ENCODE assay signal across 38 cellular contexts in the genomic region with DNA sequence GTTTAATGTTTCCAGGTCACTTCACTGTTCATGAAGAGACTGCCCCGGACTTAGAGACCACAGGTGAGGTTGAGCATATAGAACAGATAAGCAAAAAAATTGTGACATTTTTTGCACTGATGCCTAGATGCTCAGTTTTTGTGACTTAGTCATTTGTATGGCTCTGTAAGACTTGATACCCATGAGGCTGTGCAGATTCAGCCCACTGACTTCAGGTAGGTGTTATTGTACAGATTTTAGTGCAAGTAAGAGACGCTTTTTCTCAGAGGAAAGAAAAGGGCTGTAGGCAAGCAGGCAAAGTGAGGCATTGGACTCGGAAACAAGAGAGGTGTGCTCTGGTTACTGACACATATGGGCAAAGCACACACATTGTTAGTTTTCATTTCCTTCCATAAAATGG.
"Had no signal": no experiment of that assay in that cellular context is flagged by ENCODE, and none has a peak within 500 bp of the region (broad histone marks: within the 10 kb centered on the region; RNA-seq: fewer than 3 reads in every experiment).

No MANE protein-coding gene starts in this region.

- H3K27ac ChIP-seq: adrenal gland, ascending aorta, body of pancreas, brain microvascular endothelial cell, cardiac muscle cell had no signal

- H3K4me3 Mint-ChIP-seq: activated naive CD4-positive, alpha-beta T cell treated with anti-CD3 and anti-CD28 coated beads for 36 hours; activated naive CD4-positive, alpha-beta T cell treated with anti-CD3 and anti-CD28 coated beads, Interleukin-2, amount 10 ng/mL, durations not matched to agents 7 days and 5 days; activated naive CD4-positive, alpha-beta T cell treated with anti-CD3 and anti-CD28 coated beads, Interleukin-2, amount 50 U/mL, for 24 hours; activated naive CD8-positive, alpha-beta T cell; activated naive CD8-positive, alpha-beta T cell treated with anti-CD3 and anti-CD28 coated beads for 36 hours; activated naive CD8-positive, alpha-beta T cell treated with anti-CD3 and anti-CD28 coated beads, Interleukin-2, amount 10 ng/mL, durations not matched to agents 7 days and 5 days; activated naive CD8-positive, alpha-beta T cell treated with anti-CD3 and anti-CD28 coated beads, Interleukin-2, amount 50 U/mL, for 24 hours; activated T-cell treated with anti-CD3 and anti-CD28 coated beads, Interleukin-2, amount 50 U/mL, for 24 hours; activated T-cell treated with anti-CD3 and anti-CD28 coated beads, Interleukin-2, amount 50 U/mL, for 4 hours; activated T-cell treated with anti-CD3 and anti-CD28 coated beads, Interleukin-2, amount 50 U/mL, for 72 hours; activated T-helper 1 cell treated with anti-CD3 and anti-CD28 coated beads, Interleukin-12 subunit alpha, Interleukin-12 subunit beta, Interleukin-2, Interleukin-4 antibody, amounts not matched to agents 30 ng/mL and 10 ng/mL and 1 ng/mL, durations not matched to agents 14 hours and 24 hours and 36 hours; activated T-helper 17 cell treated with anti-CD3 and anti-CD28 coated beads, Interleukin-2, amount 50 U/mL, for 72 hours; brain; central memory CD8-positive, alpha-beta T cell had no signal

- H3K4me1 Mint-ChIP-seq: activated naive CD4-positive, alpha-beta T cell treated with anti-CD3 and anti-CD28 coated beads, Interleukin-2, amount 10 ng/mL, durations not matched to agents 7 days and 5 days; activated naive CD4-positive, alpha-beta T cell treated with anti-CD3 and anti-CD28 coated beads, Interleukin-2, amount 50 U/mL, for 24 hours; activated naive CD8-positive, alpha-beta T cell treated with anti-CD3 and anti-CD28 coated beads for 36 hours; activated naive CD8-positive, alpha-beta T cell treated with anti-CD3 and anti-CD28 coated beads, Interleukin-2, amount 10 ng/mL, durations not matched to agents 7 days and 5 days; activated naive CD8-positive, alpha-beta T cell treated with anti-CD3 and anti-CD28 coated beads, Interleukin-2, amount 50 U/mL, for 24 hours; activated T-helper 17 cell treated with anti-CD3 and anti-CD28 coated beads, Interleukin-2, amount 50 U/mL, for 72 hours; brain; central memory CD8-positive, alpha-beta T cell had no signal

- H3K36me3 Mint-ChIP-seq: activated naive CD4-positive, alpha-beta T cell treated with anti-CD3 and anti-CD28 coated beads, Interleukin-2, amount 10 ng/mL, durations not matched to agents 7 days and 5 days; activated naive CD4-positive, alpha-beta T cell treated with anti-CD3 and anti-CD28 coated beads, Interleukin-2, amount 50 U/mL, for 24 hours; activated naive CD4-positive, alpha-beta T cell treated with anti-CD3 and anti-CD28 coated beads, Interleukin-2, amount 50 U/mL, for 72 hours; activated naive CD8-positive, alpha-beta T cell; activated naive CD8-positive, alpha-beta T cell treated with anti-CD3 and anti-CD28 coated beads for 36 hours; activated naive CD8-positive, alpha-beta T cell treated with anti-CD3 and anti-CD28 coated beads, Interleukin-2, amount 10 ng/mL, durations not matched to agents 7 days and 5 days; brain had no signal

- H3K27ac Mint-ChIP-seq: activated naive CD4-positive, alpha-beta T cell treated with anti-CD3 and anti-CD28 coated beads for 36 hours; activated naive CD4-positive, alpha-beta T cell treated with anti-CD3 and anti-CD28 coated beads, Interleukin-2, amount 10 ng/mL, durations not matched to agents 7 days and 5 days; activated naive CD4-positive, alpha-beta T cell treated with anti-CD3 and anti-CD28 coated beads, Interleukin-2, amount 50 U/mL, for 24 hours; activated naive CD4-positive, alpha-beta T cell treated with anti-CD3 and anti-CD28 coated beads, Interleukin-2, amount 50 U/mL, for 72 hours; activated naive CD8-positive, alpha-beta T cell; activated naive CD8-positive, alpha-beta T cell treated with anti-CD3 and anti-CD28 coated beads for 36 hours; activated naive CD8-positive, alpha-beta T cell treated with anti-CD3 and anti-CD28 coated beads, Interleukin-2, amount 10 ng/mL, durations not matched to agents 7 days and 5 days; activated naive CD8-positive, alpha-beta T cell treated with anti-CD3 and anti-CD28 coated beads, Interleukin-2, amount 50 U/mL, for 24 hours; activated T-cell treated with anti-CD3 and anti-CD28 coated beads, Interleukin-2, amount 50 U/mL, for 24 hours; activated T-cell treated with anti-CD3 and anti-CD28 coated beads, Interleukin-2, amount 50 U/mL, for 72 hours; activated T-helper 1 cell treated with anti-CD3 and anti-CD28 coated beads, Interleukin-12 subunit alpha, Interleukin-12 subunit beta, Interleukin-2, Interleukin-4 antibody, amounts not matched to agents 30 ng/mL and 10 ng/mL and 1 ng/mL, durations not matched to agents 14 hours and 24 hours and 36 hours; activated T-helper 17 cell treated with anti-CD3 and anti-CD28 coated beads, Interleukin-2, amount 50 U/mL, for 72 hours; activated T-helper 2 cell treated with anti-CD3 and anti-CD28 coated beads, Interferon-gamma antibody, Interleukin-2, Interleukin-4, amounts not matched to agents 10 μg/mL and 5 μg/mL and 100 μg/mL, durations not matched to agents 14 hours and 24 hours and 36 hours; brain had no signal

- ATAC-seq: activated naive CD4-positive, alpha-beta T cell treated with anti-CD3 and anti-CD28 coated beads, Interleukin-2, amount 50 U/mL, for 72 hours; activated naive CD8-positive, alpha-beta T cell treated with anti-CD3 and anti-CD28 coated beads, Interleukin-2, amount 50 U/mL, for 24 hours; activated T-cell treated with anti-CD3 and anti-CD28 coated beads, Interleukin-2, amount 50 U/mL, for 4 hours; activated T-cell treated with anti-CD3 and anti-CD28 coated beads, Interleukin-2, amount 50 U/mL, for 72 hours; activated T-helper 17 cell treated with anti-CD3 and anti-CD28 coated beads, Interleukin-2, amount 50 U/mL, for 72 hours; body of pancreas had no signal

- H3K9me3 Mint-ChIP-seq: activated naive CD4-positive, alpha-beta T cell treated with anti-CD3 and anti-CD28 coated beads for 36 hours; activated naive CD4-positive, alpha-beta T cell treated with anti-CD3 and anti-CD28 coated beads, Interleukin-2, amount 50 U/mL, for 24 hours; brain had no signal

- H3K4me3 ChIP-seq: adrenal gland, ascending aorta, body of pancreas, cardiac muscle cell had no signal

- H3K9me3 ChIP-seq: adrenal gland, ascending aorta, body of pancreas had no signal

- FAIRE-seq: astrocyte, bronchial epithelial cell had no signal

- H3K36me3 ChIP-seq: adrenal gland, ascending aorta, brain microvascular endothelial cell, cardiac muscle cell had no signal

- H3K4me1 ChIP-seq: adrenal gland, ascending aorta, body of pancreas had no signal

- H3K27me3 ChIP-seq: adrenal gland, ascending aorta, body of pancreas, brain microvascular endothelial cell, cardiac muscle cell had no signal

- H3K27me3 Mint-ChIP-seq: activated naive CD4-positive, alpha-beta T cell treated with anti-CD3 and anti-CD28 coated beads, Interleukin-2, amount 10 ng/mL, durations not matched to agents 7 days and 5 days; activated naive CD4-positive, alpha-beta T cell treated with anti-CD3 and anti-CD28 coated beads, Interleukin-2, amount 50 U/mL, for 24 hours; activated naive CD8-positive, alpha-beta T cell; activated naive CD8-positive, alpha-beta T cell treated with anti-CD3 and anti-CD28 coated beads for 36 hours; activated naive CD8-positive, alpha-beta T cell treated with anti-CD3 and anti-CD28 coated beads, Interleukin-2, amount 10 ng/mL, durations not matched to agents 7 days and 5 days; activated naive CD8-positive, alpha-beta T cell treated with anti-CD3 and anti-CD28 coated beads, Interleukin-2, amount 50 U/mL, for 24 hours; activated T-cell treated with anti-CD3 and anti-CD28 coated beads, Interleukin-2, amount 50 U/mL, for 24 hours; activated T-helper 17 cell treated with anti-CD3 and anti-CD28 coated beads, Interleukin-2, amount 50 U/mL, for 72 hours; central memory CD8-positive, alpha-beta T cell had no signal

- DNase-seq: activated effector memory CD4-positive, alpha-beta T cell treated with anti-CD3 and anti-CD28 coated beads, Interleukin-2, amount 50 U/mL, for 16 hours; activated effector memory CD4-positive, alpha-beta T cell treated with Interleukin-2 at 50 U/mL for 16 hours; activated gamma-delta T cell; activated gamma-delta T cell treated with Interleukin-2 at 50 U/mL for 16 hours; activated naive CD4-positive, alpha-beta T cell; activated naive CD4-positive, alpha-beta T cell treated with anti-CD3 and anti-CD28 coated beads for 36 hours; activated naive CD4-positive, alpha-beta T cell treated with anti-CD3 and anti-CD28 coated beads, Interleukin-2, amount 10 ng/mL, durations not matched to agents 7 days and 5 days; activated naive CD4-positive, alpha-beta T cell treated with anti-CD3 and anti-CD28 coated beads, Interleukin-2, amount 50 U/mL, for 16 hours; activated naive CD4-positive, alpha-beta T cell treated with Interleukin-2 at 50 U/mL for 16 hours; activated naive CD8-positive, alpha-beta T cell treated with anti-CD3 and anti-CD28 coated beads for 36 hours; activated naive CD8-positive, alpha-beta T cell treated with anti-CD3 and anti-CD28 coated beads, Interleukin-2, amount 10 ng/mL, durations not matched to agents 7 days and 5 days; activated naive CD8-positive, alpha-beta T cell treated with anti-CD3 and anti-CD28 coated beads, Interleukin-2, amount 50 U/mL, for 24 hours; activated T-cell treated with anti-CD3 and anti-CD28 coated beads, Interleukin-2, amount 50 U/mL, for 1 hour; activated T-cell treated with anti-CD3 and anti-CD28 coated beads, Interleukin-2, amount 50 U/mL, for 24 hours; activated T-cell treated with anti-CD3 and anti-CD28 coated beads, Interleukin-2, amount 50 U/mL, for 4 hours; activated T-cell treated with anti-CD3 and anti-CD28 coated beads, Interleukin-2, amount 50 U/mL, for 48 hours; activated T-cell treated with anti-CD3 and anti-CD28 coated beads, Interleukin-2, amount 50 U/mL, for 72 hours; adrenal gland; amniotic stem cell; amygdala; anterior cingulate cortex; aorta; body of pancreas; brain microvascular endothelial cell; central memory CD4-positive, alpha-beta T cell; cerebellar nuclear complex had no signal
